8 cellular contexts compared by ENCODE assay signal in genomic region chr12:110247340-110248095, GRCh38. TPM values are rescaled to one million over a fixed set of nuclear protein-coding genes. Genes with fewer than 3 reads are reported as not detected.
DNase-seq lines count a peak whose midpoint lies in the region; ATAC-seq and FAIRE-seq lines count a peak whose summit lies in the region.

No MANE protein-coding gene starts in this region.

- H3K9ac ChIP-seq in trophoblast cell (ENCODE audit: low read length), result no peak overlapping the region

- no peaks in the 10 kb centered on the region for H3K27me3 ChIP-seq in trophoblast cell (ENCODE audit: insufficient read depth, low read length)

- intact Hi-C loops in left cardiac atrium (cut with DNase I), result loop anchor here in 1 of 2 donors (5.0 kb wide), 1 partner anchor 35 kb away; the partner anchor contains the start of gene ATP2A2

- H4K12ac ChIP-seq in trophoblast cell (ENCODE audit: low read depth, low read length), result no peak overlapping the region

- peak overlapping the region; percentile 39 for H2AK5ac ChIP-seq in trophoblast cell (ENCODE audit: low read length)

- H3K14ac ChIP-seq in trophoblast cell (ENCODE audit: low read length), result peak overlapping the region; percentile 4

- peak overlapping the region; percentile 53 for H4K91ac ChIP-seq in trophoblast cell (ENCODE audit: low read depth, low read length)

- no peak overlapping the region for H3K23ac ChIP-seq in trophoblast cell (ENCODE audit: low read length)

- peak overlapping the region; percentile 33 for H3K18ac ChIP-seq in trophoblast cell (ENCODE audit: low read length)

- H3K9me3 ChIP-seq in trophoblast cell (ENCODE audit: insufficient read depth, low read depth, low read length), result peaks cover 1% of the 10 kb centered on the region

- H4K8ac ChIP-seq in trophoblast cell (ENCODE audit: low read depth, low read length), result no peak overlapping the region

- peak overlapping the region; percentile 25 for H2BK12ac ChIP-seq in trophoblast cell (ENCODE audit: low read length)

- H3K36me3 ChIP-seq in trophoblast cell (ENCODE audit: control insufficient read depth in 1 of 2, insufficient read depth in 2 of 2, low read length in 2 of 2), result no peaks in the 10 kb centered on the region

- DNase-seq in ACHN (peak; percentile 88), RCC 7860 (ENCODE audit: low spot score) (peak; percentile 74), left cardiac atrium (peak; percentile 29), trophoblast cell (peak; percentile 37 to 67), NOMO-1 treated with DMSO at 0.1 percent for 48 hours (lab: John Stamatoyannopoulos, UW; ENCODE audit: unreplicated experiment) (no peak), AML-193 (lab: John Stamatoyannopoulos, UW) (no peak), NCI-H1417 (lab: John Stamatoyannopoulos, UW) (no peak)

- no CpG with 5 or more reads among the region's 14 CpGs for WGBS in trophoblast cell (ENCODE audit: extremely low coverage, insufficient coverage, insufficient read length)

- no peak overlapping the region for H3K4me3 ChIP-seq in trophoblast cell (ENCODE audit: low read depth, low read length)

- no peaks in the 10 kb centered on the region for H3K79me2 ChIP-seq in trophoblast cell (ENCODE audit: control insufficient read depth, insufficient read depth, low read length, poor library complexity)

- peak overlapping the region; percentile 8 for H2AFZ ChIP-seq in trophoblast cell (ENCODE audit: insufficient read depth, low read length, poor library complexity)

- H3K4me1 ChIP-seq in trophoblast cell (ENCODE audit: control insufficient read depth in 1 of 2, insufficient read depth in 2 of 2, low read length in 2 of 2), result peaks cover 14 to 17% of the 10 kb centered on the region in 2 experiments

- ATAC-seq in left cardiac atrium, result peak; percentile 28 to 35
- ATAC-seq in GM18868 (IDR thresholded peaks at IDR 0.05; ENCODE audit: unreplicated experiment), result no peak

- H3K4ac ChIP-seq in trophoblast cell (ENCODE audit: low read depth, low read length), result no peak overlapping the region

- peaks cover 6% of the 10 kb centered on the region for H3K79me1 ChIP-seq in trophoblast cell (ENCODE audit: low read length)

- H2BK5ac ChIP-seq in trophoblast cell (ENCODE audit: low read depth, low read length, poor library complexity), result peak overlapping the region; percentile 8

- peak overlapping the region; percentile 60 for H2BK120ac ChIP-seq in trophoblast cell (ENCODE audit: insufficient read depth, low read length, poor library complexity)

- FAIRE-seq in RCC 7860 (lab: Jason Lieb, UNC), result peak; percentile 86

- in situ Hi-C loops in ACHN (cut with HindIII; ENCODE audit: low pct_ligation_motif_present, low pct_unique_long_range_greater_than_20kb, low sequenced_read_pairs), result no loop called here

- H3K27ac ChIP-seq in trophoblast cell (ENCODE audit: low read depth, low read length), result no peak overlapping the region

- no peak overlapping the region for H3K4me2 ChIP-seq in trophoblast cell (ENCODE audit: low read length)

RNA-seq across cellular contexts. Expression of gene ATP2A2, which starts 33.5 kb away (rescaled TPM):
- total RNA-seq in left cardiac atrium, result 1,000 to 10,000 TPM; 2,696 to 3,455 TPM
- polyA plus RNA-seq in trophoblast cell (2013), result 110 and 113 TPM in 2 replicates

Comparison
In these comparisons a context has a peak if more than half of its experiments do, and no peak if none do; other contexts are left out.
1. DNase-seq: peak in ACHN (single experiment), RCC 7860 (single experiment), left cardiac atrium (single experiment) and trophoblast cell (2 of 2); none in NOMO-1 treated with DMSO at 0.1 percent for 48 hours (single experiment), AML-193 (0 of 2) and NCI-H1417 (0 of 3).